Comparison of ENCODE assay signal across 15 cellular contexts in genomic region chr5:37724395-37725125, GRCh38.
A peak's percentile ranks its signal among the peaks of the same experiment; 100 is the strongest.
DNase-seq lines count a peak whose midpoint lies in the region; ATAC-seq, FAIRE-seq and TF ChIP-seq lines count a peak whose summit lies in the region.
"Had no signal": no experiment of that assay in that cellular context is flagged by ENCODE, and none has a peak within 500 bp of the region (broad histone marks: within the 10 kb centered on the region; RNA-seq: fewer than 3 reads in every experiment).

No MANE protein-coding gene starts in this region.

- H3K4me3 ChIP-seq in foreskin fibroblast (ENCODE audit: low read depth in 1 of 2, low read length in 2 of 2) (no peak overlapping the region), H7 (ENCODE audit: insufficient read depth, low read depth, low read length) (no peak overlapping the region)
- H3K4me3 ChIP-seq: breast epithelium, GM12878, skin epidermis, transverse colon had no signal

- peak; percentile 72 for FAIRE-seq in H54 (lab: Jason Lieb, UNC)
- FAIRE-seq: GM12878 had no signal

- ATAC-seq in SK-N-SH treated with all-trans-retinoic acid at 6 μM for 48 hours: peak; percentile 51
- ATAC-seq: GM12878 had no signal

- H3K36me3 ChIP-seq in H7 (replicated peaks; ENCODE audit: control insufficient read depth, insufficient read depth, low read length): no peaks in the 10 kb centered on the region

- TF ChIP-seq POLR2A in H54 (IDR thresholded peaks at IDR 0.05; ENCODE audit: low read depth, low read length): no peak

- no peak for TF ChIP-seq CTCF in foreskin fibroblast (IDR thresholded peaks at IDR 0.05; ENCODE audit: low read depth, low read length)

- H3K27me3 ChIP-seq in H7 (ENCODE audit: control insufficient read depth, insufficient read depth, low read length): no peaks in the 10 kb centered on the region
- H3K27me3 ChIP-seq: breast epithelium, transverse colon had no signal

- DNase-seq in H54 (ENCODE audit: insufficient read length, low spot score): no peak
- peak; percentile 30 to 69 for DNase-seq in foreskin fibroblast
- no peak for DNase-seq in H7
- no peak for DNase-seq in GOT3 (lab: John Stamatoyannopoulos, UW)
- DNase-seq in C1 segment of cervical spinal cord (lab: John Stamatoyannopoulos, UW): no peak
- no peak for DNase-seq in SKM-1 treated with dmso at 0.1 percent for 144 hours (lab: John Stamatoyannopoulos, UW; ENCODE audit: unreplicated experiment)
- DNase-seq: activated naive CD4-positive, alpha-beta T cell treated with anti-CD3 and anti-CD28 coated beads, Interleukin-2, amount 10 ng/mL, durations not matched to agents 7 days and 5 days; CD8-positive, alpha-beta memory T cell; NCI-H187 treated with DMSO at 0.1 percent for 48 hours; NCI-H524 treated with DMSO at 0.1 percent for 48 hours; transverse colon had no signal

TF ChIP-seq in SK-N-SH treated with all-trans-retinoic acid at 6 μM for 48 hours, 23 proteins besides CTCF, POLR2A, EP300 and RAD21:
- peak; percentile 59 for TF ChIP-seq ISL1 (CRISPR knock-in tag; IDR thresholded peaks at IDR 0.05)
- TF ChIP-seq PPARA (CRISPR knock-in tag; IDR thresholded peaks at IDR 0.05; ENCODE audit: borderline replicate concordance): no peak
- TF ChIP-seq POU6F1 (CRISPR knock-in tag; IDR thresholded peaks at IDR 0.05; ENCODE audit: borderline replicate concordance, low read depth): 0 out of 2 replicates have a peak, but pooled peaks have one; percentile 48

Comparison
In these comparisons a context has a peak if more than half of its experiments do, and no peak if none do; other contexts are left out.
1. DNase-seq: peak in foreskin fibroblast (2 of 2); none in H54 (single experiment), H7 (single experiment), GOT3 (single experiment), C1 segment of cervical spinal cord (0 of 14) and SKM-1 treated with dmso at 0.1 percent for 144 hours (single experiment).